ENCODE assay signal across 9 cellular contexts in the genomic region with DNA sequence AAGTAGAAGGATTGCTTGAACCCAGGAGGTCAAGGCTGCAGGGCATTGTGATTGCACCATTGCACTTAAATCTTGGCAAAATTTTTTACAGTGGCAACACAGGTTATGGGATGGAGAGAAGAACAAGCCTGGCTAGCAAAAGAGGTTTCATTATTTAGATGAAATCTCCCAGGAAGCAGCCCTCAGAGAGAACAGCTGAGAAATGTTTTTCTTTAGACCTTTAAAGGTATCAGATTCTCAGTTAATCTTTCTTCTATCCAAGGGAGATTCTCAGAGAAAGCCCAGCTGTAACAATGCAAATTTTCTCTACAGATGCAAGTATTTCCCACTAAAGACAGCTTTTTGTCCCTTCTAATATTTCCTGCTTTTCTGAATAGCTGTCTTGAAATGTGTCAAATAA. TPM values are rescaled to one million over a fixed set of nuclear protein-coding genes. Genes with fewer than 3 reads are reported as not detected.
DNase-seq lines count a peak whose midpoint lies in the region; ATAC-seq, FAIRE-seq and TF ChIP-seq lines count a peak whose summit lies in the region.
"Not testable (repeated sequence)": the region's sequence is repeated elsewhere in the genome, so short reads cannot be mapped to it uniquely, and the experiment has no call there.
"Had no signal": no experiment of that assay in that cellular context is flagged by ENCODE, and none has a peak within 500 bp of the region (broad histone marks: within the 10 kb centered on the region; RNA-seq: fewer than 3 reads in every experiment).

No MANE protein-coding gene starts in this region.

- H3K27me3 ChIP-seq in PC-9 (ENCODE audit: insufficient read depth, low read depth); heart right ventricle; liver (ENCODE audit: control insufficient read depth in 4 of 4, insufficient read depth in 4 of 4, low read length in 3 of 4); osteoblast (ENCODE audit: insufficient read depth, low read length); stomach smooth muscle (ENCODE audit: control insufficient read depth in 1 of 2, insufficient read depth in 2 of 2, low read length in 2 of 2); upper lobe of right lung: not testable (repeated sequence)

- TF ChIP-seq RAD21 in A549 (conservative IDR thresholded peaks at IDR 0.05 in 1 of 2, IDR thresholded peaks at IDR 0.05 in 1 of 2); liver (IDR thresholded peaks at IDR 0.05): not testable (repeated sequence)

- DNase-seq in A549 (ENCODE audit: low read depth in 1 of 2, low spot score in 1 of 2); PC-9; coronary artery (ENCODE audit: low spot score); heart right ventricle; osteoblast (ENCODE audit: insufficient read length, low spot score, missing footprints); upper lobe of right lung: not testable (repeated sequence)

- H3K9ac ChIP-seq in liver (ENCODE audit: low read depth in 1 of 2, low read length in 2 of 2) = peak overlapping the region in 1 of 2 donors; percentile 64
- not testable (repeated sequence) for H3K9ac ChIP-seq in stomach smooth muscle (ENCODE audit: low read length in 2 of 2)

- not testable (repeated sequence) for TF ChIP-seq CTCF in A549 (IDR thresholded peaks at IDR 0.05); PC-9 (conservative IDR thresholded peaks at IDR 0.05); coronary artery (IDR thresholded peaks at IDR 0.05); heart right ventricle (IDR thresholded peaks at IDR 0.05); liver (IDR thresholded peaks at IDR 0.05; ENCODE audit: low read depth, low read length, missing input control); osteoblast (IDR thresholded peaks at IDR 0.05; ENCODE audit: extremely low read depth, low read depth, low read length); upper lobe of right lung (IDR thresholded peaks at IDR 0.05)

- H4K20me1 ChIP-seq in PC-9 (ENCODE audit: insufficient read depth); osteoblast (ENCODE audit: insufficient read depth, low read length): not testable (repeated sequence)

- not testable (repeated sequence) for H3K9me2 ChIP-seq in PC-9 (ENCODE audit: insufficient read depth)

- H3K4me3 ChIP-seq in A549; PC-9; coronary artery; heart right ventricle; liver (ENCODE audit: low read depth in 1 of 3, low read length in 3 of 3); osteoblast (ENCODE audit: insufficient read depth, low read length); stomach smooth muscle (ENCODE audit: low read length in 2 of 2); upper lobe of right lung: not testable (repeated sequence)

- POLR2A ChIA-PET in A549 (lab: Yijun Ruan, JAX) = not testable (repeated sequence)
- POLR2A ChIA-PET in PC-9 (lab: Charles Lee; ENCODE audit: unreplicated experiment) = interaction anchor here (0.6 to 1.1 kb wide), 2 partner anchors 68 to 75 kb away, joined by 3 to 15 read pairs; no protein-coding TSS in a partner anchor

- ATAC-seq in A549, heart right ventricle: not testable (repeated sequence)
- peak; percentile 19 for ATAC-seq in upper lobe of right lung

- peaks cover 92% of the 10 kb centered on the region for H3K4me1 ChIP-seq in A549
- peaks cover 90% of the 10 kb centered on the region for H3K4me1 ChIP-seq in PC-9 (replicated peaks; ENCODE audit: insufficient read depth)
- H3K4me1 ChIP-seq in heart right ventricle = peaks cover 0 to 54% (median 24%) of the 10 kb centered on the region in 9 donors
- H3K4me1 ChIP-seq in liver (ENCODE audit: control insufficient read depth in 4 of 4, insufficient read depth in 4 of 4, low read length in 3 of 4) = peaks cover 9 to 57% (median 38%) of the 10 kb centered on the region in 4 donors
- peaks cover 67% of the 10 kb centered on the region for H3K4me1 ChIP-seq in osteoblast (ENCODE audit: insufficient read depth, low read length)
- H3K4me1 ChIP-seq in stomach smooth muscle (ENCODE audit: control insufficient read depth, insufficient read depth, low read length) = peaks cover 17% of the 10 kb centered on the region
- peaks cover 29% of the 10 kb centered on the region for H3K4me1 ChIP-seq in upper lobe of right lung

- peak overlapping the region; percentile 62; the same call in 2 of the 3 replicates for H3K4me2 ChIP-seq in A549
- H3K4me2 ChIP-seq in PC-9 = peak overlapping the region; percentile 59
- peak overlapping the region; percentile 47 for H3K4me2 ChIP-seq in osteoblast (ENCODE audit: insufficient read depth, low read length)

- not testable (repeated sequence) for TF ChIP-seq EP300 in A549 (IDR thresholded peaks at IDR 0.05)

- peaks cover 60% of the 10 kb centered on the region for H3F3A ChIP-seq in PC-9 (ENCODE audit: insufficient read depth, low read depth)

- peak overlapping the region; percentile 89 to 91 for H3K27ac ChIP-seq in A549
- H3K27ac ChIP-seq in PC-9 = peak overlapping the region; percentile 100
- peak overlapping the region; percentile 73 to 81 for H3K27ac ChIP-seq in coronary artery
- peak overlapping the region in 6 of 10 donors; percentile 20 to 63 (median 49) for H3K27ac ChIP-seq in heart right ventricle
- H3K27ac ChIP-seq in liver (ENCODE audit: low read depth in 1 of 2, low read length in 2 of 2) = peak overlapping the region; percentile 70 to 80
- H3K27ac ChIP-seq in osteoblast (ENCODE audit: low read depth, low read length) = peak overlapping the region; percentile 82
- peak overlapping the region; percentile 53 for H3K27ac ChIP-seq in stomach smooth muscle (ENCODE audit: low read length)
- H3K27ac ChIP-seq in upper lobe of right lung = peak overlapping the region; percentile 49

- H2AFZ ChIP-seq in PC-9 = not testable (repeated sequence)
- H2AFZ ChIP-seq in osteoblast (ENCODE audit: low read length) = peak overlapping the region; percentile 36

- FAIRE-seq in A549 (lab: Jason Lieb, UNC) = not testable (repeated sequence)

- TF ChIP-seq POLR2A in A549 (IDR thresholded peaks at IDR 0.05; ENCODE audit: low read length) = not testable (repeated sequence)

- CTCF ChIA-PET in A549 (lab: Yijun Ruan, JAX) = interaction anchor here (1.5 kb wide), 1 partner anchor 94 kb away, joined by 6 read pairs; no protein-coding TSS in a partner anchor
- CTCF ChIA-PET in PC-9 (lab: Charles Lee) = not testable (repeated sequence)

- BruUV-seq in PC-9 (replicated peaks; lab: Mats Ljungman, UMichigan) = TSS peak; percentile 17

- H3K79me2 ChIP-seq in PC-9 (ENCODE audit: low read depth); osteoblast (ENCODE audit: insufficient read depth, low read length): not testable (repeated sequence)

- intact Hi-C loops in PC-9 (cut with micrococcal nuclease; ENCODE audit: unreplicated experiment) = loop anchor here (5.0 kb wide), 1 partner anchor 76 kb away; no protein-coding TSS in a partner anchor
- intact Hi-C loops in heart right ventricle (cut with DNase I) = loop anchor here in 1 of 10 donors (5.0 kb wide), 1 partner anchor 91 kb away; no protein-coding TSS in a partner anchor
- intact Hi-C loops in upper lobe of right lung (cut with DNase I) = not testable (repeated sequence)

- peaks cover 11% of the 10 kb centered on the region; the same call in 2 of the 3 replicates for H3K9me3 ChIP-seq in A549
- not testable (repeated sequence) for H3K9me3 ChIP-seq in PC-9 (ENCODE audit: insufficient read depth, low read depth); heart right ventricle; liver (ENCODE audit: control insufficient read depth in 4 of 4, low read length in 3 of 4); osteoblast (ENCODE audit: low read depth, low read length); stomach smooth muscle (ENCODE audit: control insufficient read depth in 2 of 2, low read length in 2 of 2); upper lobe of right lung

- H3K36me3 ChIP-seq in PC-9 (ENCODE audit: low read depth); heart right ventricle; liver (ENCODE audit: control insufficient read depth in 4 of 4, insufficient read depth in 3 of 4, low read depth in 1 of 4, low read length in 3 of 4); osteoblast (ENCODE audit: insufficient read depth, low read length); stomach smooth muscle (ENCODE audit: control insufficient read depth in 2 of 2, insufficient read depth in 2 of 2, low read length in 2 of 2); upper lobe of right lung: not testable (repeated sequence)

RNA-seq across cellular contexts. Expression of gene AKR1C1, which starts 19.8 kb away (rescaled TPM):
- polyA plus RNA-seq in A549 (2011; rRNA removed) = 1,148 and 1,445 TPM in 2 replicates
- 341 and 343 TPM in 2 replicates for polyA plus RNA-seq in A549 (2012; cell fraction: cytosol; rRNA removed)
- 297 and 392 TPM in 2 replicates for polyA plus RNA-seq in A549 (2012; cell fraction: nucleus; rRNA removed)
- polyA plus RNA-seq in A549 (2017; fragmentation: RNase III; extraction: RNeasy Plus Mini Kit Qiagen cat#74134 plus additional on column Dnase treatment) = 642 to 1,056 TPM (median 970 TPM) in 3 replicates
- 365 and 496 TPM in 2 replicates for polyA minus RNA-seq in A549 (2011; rRNA and poly(A)+ RNA removed)
- 1,253 and 1,313 TPM in 2 replicates for total RNA-seq in PC-9 (2021)
- total RNA-seq in heart right ventricle = 10 to 100 TPM in 8 of 10 donors, 1 to 10 TPM in 2; 6.6 to 35.2 (median 13.4) TPM
- 100 to 1,000 TPM in 1 of 2 donors, 10 to 100 TPM in 1; 23.7 to 131 TPM for polyA plus RNA-seq in heart right ventricle
- total RNA-seq in liver = 100 to 1,000 TPM; 128 to 131 TPM
- 100 to 1,000 TPM; 159 to 540 TPM for polyA plus RNA-seq in liver
- total RNA-seq in osteoblast = 108 and 140 TPM in 2 replicates
- 42.0 TPM for total RNA-seq in upper lobe of right lung
- total RNA-seq: OCI-LY7 had no signal

Comparison
In these comparisons a context has a peak if more than half of its experiments do, and no peak if none do; other contexts are left out.
1. H3K27ac ChIP-seq: peak in every context shown above with its lines; median percentile 100 in PC-9; 90 in A549; 82 in osteoblast; 77 in coronary artery; 75 in liver; 53 in stomach smooth muscle; 49 in heart right ventricle; 49 in upper lobe of right lung.